20 cellular contexts compared by ENCODE assay signal in genomic region chrX:108267561-108267960, GRCh38.
DNase-seq lines count a peak whose midpoint lies in the region; ATAC-seq, FAIRE-seq and TF ChIP-seq lines count a peak whose summit lies in the region.
"Had no signal": no experiment of that assay in that cellular context is flagged by ENCODE, and none has a peak within 500 bp of the region (broad histone marks: within the 10 kb centered on the region; RNA-seq: fewer than 3 reads in every experiment).

No MANE protein-coding gene starts in this region.

- TF ChIP-seq POLR2A in esophagus muscularis mucosa (IDR thresholded peaks at IDR 0.05; ENCODE audit: low read depth): no peak

- H3K9ac ChIP-seq in adipocyte (ENCODE audit: low read length) (no peak overlapping the region), keratinocyte (ENCODE audit: control insufficient read depth, extremely low read depth, insufficient read depth, low read length) (no peak overlapping the region)

- no peaks in the 10 kb centered on the region for H4K20me1 ChIP-seq in keratinocyte (ENCODE audit: control insufficient read depth, extremely low read depth, insufficient read depth, low read length)

- DNase-seq in EL: peak; percentile 4
- peak; percentile 52 for DNase-seq in adipocyte (ENCODE audit: low read depth)
- DNase-seq in esophagus muscularis mucosa (ENCODE audit: extremely low spot score): no peak
- DNase-seq in keratinocyte (ENCODE audit: low read depth, low spot score): no peak
- DNase-seq in cerebellar cortex (ENCODE audit: low spot score): no peak
- DNase-seq in activated T-helper 1 cell treated with anti-CD3 and anti-CD28 coated beads, Interleukin-12 subunit alpha, Interleukin-12 subunit beta, Interleukin-2, Interleukin-4 antibody, amounts not matched to agents 30 ng/mL and 10 ng/mL and 1 ng/mL, durations not matched to agents 14 hours and 24 hours and 36 hours (ENCODE audit: low spot score): no peak
- DNase-seq: 8988T; ACHN; C1 segment of cervical spinal cord; Calu3; CD4-positive, alpha-beta T cell; DMS 273 treated with DMSO at 0.1 percent for 48 hours; H7; IMR-90 had no signal

- ATAC-seq in HG03469 (IDR thresholded peaks at IDR 0.05; ENCODE audit: unreplicated experiment): no peak
- no peak for ATAC-seq in HG02970 (IDR thresholded peaks at IDR 0.05; ENCODE audit: low FRiP score, unreplicated experiment)
- ATAC-seq: GM23338 had no signal

- WGBS in esophagus muscularis mucosa: 24% methylated on average over 2 of the region's 2 CpGs

- H3K4me1 Mint-ChIP-seq in activated T-helper 1 cell treated with anti-CD3 and anti-CD28 coated beads, Interleukin-12 subunit alpha, Interleukin-12 subunit beta, Interleukin-2, Interleukin-4 antibody, amounts not matched to agents 30 ng/mL and 10 ng/mL and 1 ng/mL, durations not matched to agents 14 hours and 24 hours and 36 hours (ENCODE audit: low read depth): no peaks in the 10 kb centered on the region
- H3K4me1 Mint-ChIP-seq: B cell, GM23338 had no signal

- TF ChIP-seq EP300 in esophagus muscularis mucosa (IDR thresholded peaks at IDR 0.05): no peak

- TF ChIP-seq CTCF in esophagus muscularis mucosa (IDR thresholded peaks at IDR 0.05) (no peak), keratinocyte (optimal IDR thresholded peaks at IDR 0.05 in 1 of 3, IDR thresholded peaks at IDR 0.05 in 1 of 3, conservative IDR thresholded peaks at IDR 0.05 in 1 of 3; ENCODE audit: extremely low read depth in 1 of 3, insufficient read depth in 2 of 3, low read length in 3 of 3) (no peak)

- H3K36me3 ChIP-seq in adipocyte (ENCODE audit: control insufficient read depth, insufficient read depth, low read length, severe bottlenecking): no peaks in the 10 kb centered on the region
- H3K36me3 ChIP-seq in esophagus muscularis mucosa: no peaks in the 10 kb centered on the region
- no peaks in the 10 kb centered on the region for H3K36me3 ChIP-seq in keratinocyte (ENCODE audit: control insufficient read depth in 2 of 2, extremely low read depth in 1 of 2, insufficient read depth in 2 of 2, low read length in 2 of 2)

- no peak overlapping the region for H3K27ac Mint-ChIP-seq in activated T-helper 1 cell treated with anti-CD3 and anti-CD28 coated beads, Interleukin-12 subunit alpha, Interleukin-12 subunit beta, Interleukin-2, Interleukin-4 antibody, amounts not matched to agents 30 ng/mL and 10 ng/mL and 1 ng/mL, durations not matched to agents 14 hours and 24 hours and 36 hours
- H3K27ac Mint-ChIP-seq: B cell; CD4-positive, alpha-beta T cell; GM23338 had no signal

- H3K9me1 ChIP-seq in keratinocyte (ENCODE audit: control insufficient read depth, extremely low read depth, insufficient read depth, low read length): no peaks in the 10 kb centered on the region

- no peaks in the 10 kb centered on the region for H3K79me2 ChIP-seq in keratinocyte (ENCODE audit: control insufficient read depth, insufficient read depth, low read length)

- H3K27me3 ChIP-seq in adipocyte (replicated peaks; ENCODE audit: control insufficient read depth, insufficient read depth, low read length) (peaks cover 17% of the 10 kb centered on the region), esophagus muscularis mucosa (no peaks in the 10 kb centered on the region), keratinocyte (ENCODE audit: control insufficient read depth, extremely low read depth, insufficient read depth, low read length) (no peaks in the 10 kb centered on the region)

- dilution Hi-C loops in keratinocyte (cut with MboI; ENCODE audit: extremely low pct_ligation_motif_present, low sequenced_read_pairs): no loop called here

- H3K4me1 ChIP-seq in adipocyte (ENCODE audit: control insufficient read depth, insufficient read depth, low read length): peaks cover 13% of the 10 kb centered on the region
- peaks cover 0 to 34% (median 14%) of the 10 kb centered on the region in 4 donors for H3K4me1 ChIP-seq in esophagus muscularis mucosa
- peaks cover 38% of the 10 kb centered on the region for H3K4me1 ChIP-seq in keratinocyte (ENCODE audit: control insufficient read depth, extremely low read depth, insufficient read depth, low read length)

- H3K27me3 Mint-ChIP-seq in activated T-helper 1 cell treated with anti-CD3 and anti-CD28 coated beads, Interleukin-12 subunit alpha, Interleukin-12 subunit beta, Interleukin-2, Interleukin-4 antibody, amounts not matched to agents 30 ng/mL and 10 ng/mL and 1 ng/mL, durations not matched to agents 14 hours and 24 hours and 36 hours (ENCODE audit: insufficient read depth): no peaks in the 10 kb centered on the region

- peaks cover 7% of the 10 kb centered on the region for H3K9me3 ChIP-seq in adipocyte (ENCODE audit: control insufficient read depth, low read length)
- H3K9me3 ChIP-seq in esophagus muscularis mucosa: no peaks in the 10 kb centered on the region
- no peaks in the 10 kb centered on the region for H3K9me3 ChIP-seq in keratinocyte (ENCODE audit: control insufficient read depth, low read depth, low read length)

- no peak overlapping the region for H2AFZ ChIP-seq in keratinocyte (ENCODE audit: control insufficient read depth, low read length)
- H2AFZ ChIP-seq: GM23338 had no signal

- no peak for FAIRE-seq in keratinocyte (lab: Jason Lieb, UNC)
- FAIRE-seq: G401.6, GM12891 had no signal

- H3K4me3 Mint-ChIP-seq in activated T-helper 1 cell treated with anti-CD3 and anti-CD28 coated beads, Interleukin-12 subunit alpha, Interleukin-12 subunit beta, Interleukin-2, Interleukin-4 antibody, amounts not matched to agents 30 ng/mL and 10 ng/mL and 1 ng/mL, durations not matched to agents 14 hours and 24 hours and 36 hours: no peak overlapping the region
- H3K4me3 Mint-ChIP-seq: B cell; CD4-positive, alpha-beta T cell; GM23338 had no signal

- H3K9me3 Mint-ChIP-seq in activated T-helper 1 cell treated with anti-CD3 and anti-CD28 coated beads, Interleukin-12 subunit alpha, Interleukin-12 subunit beta, Interleukin-2, Interleukin-4 antibody, amounts not matched to agents 30 ng/mL and 10 ng/mL and 1 ng/mL, durations not matched to agents 14 hours and 24 hours and 36 hours: no peaks in the 10 kb centered on the region
- H3K9me3 Mint-ChIP-seq: CD4-positive, alpha-beta T cell; GM23338 had no signal

- no peak overlapping the region for H3K4me3 ChIP-seq in adipocyte (ENCODE audit: low read length)
- no peak overlapping the region for H3K4me3 ChIP-seq in esophagus muscularis mucosa
- H3K4me3 ChIP-seq in keratinocyte (ENCODE audit: control insufficient read depth in 2 of 3, extremely low read depth in 1 of 3, insufficient read depth in 2 of 3, low read depth in 1 of 3, low read length in 3 of 3): no peak overlapping the region
- H3K4me3 ChIP-seq: GM23338 had no signal

- H3K27ac ChIP-seq in esophagus muscularis mucosa (replicated peaks in 1 of 4): peak overlapping the region in 3 of 4 donors; percentile 57 to 73 (median 67)
- no peak overlapping the region for H3K27ac ChIP-seq in keratinocyte (ENCODE audit: control insufficient read depth, insufficient read depth, low read length)

- no peaks in the 10 kb centered on the region for H3K36me3 Mint-ChIP-seq in activated T-helper 1 cell treated with anti-CD3 and anti-CD28 coated beads, Interleukin-12 subunit alpha, Interleukin-12 subunit beta, Interleukin-2, Interleukin-4 antibody, amounts not matched to agents 30 ng/mL and 10 ng/mL and 1 ng/mL, durations not matched to agents 14 hours and 24 hours and 36 hours (ENCODE audit: low read depth)

- H3K4me2 ChIP-seq in keratinocyte (ENCODE audit: control insufficient read depth, extremely low read depth, insufficient read depth, low read depth, low read length): peak overlapping the region; percentile 13
- H3K4me2 ChIP-seq: GM23338 had no signal

- intact Hi-C loops in esophagus muscularis mucosa (cut with DNase I): no loop called here
- intact Hi-C loops in activated T-helper 1 cell treated with anti-CD3 and anti-CD28 coated beads, Interleukin-12 subunit alpha, Interleukin-12 subunit beta, Interleukin-2, Interleukin-4 antibody, amounts not matched to agents 30 ng/mL and 10 ng/mL and 1 ng/mL, durations not matched to agents 14 hours and 24 hours and 36 hours (cut with micrococcal nuclease): no loop called here

Comparison
In these comparisons a context has a peak if more than half of its experiments do, and no peak if none do; other contexts are left out.
1. DNase-seq: peak in EL (single experiment) and adipocyte (single experiment); none in esophagus muscularis mucosa (single experiment), keratinocyte (single experiment), cerebellar cortex (single experiment) and activated T-helper 1 cell treated with anti-CD3 and anti-CD28 coated beads, Interleukin-12 subunit alpha, Interleukin-12 subunit beta, Interleukin-2, Interleukin-4 antibody, amounts not matched to agents 30 ng/mL and 10 ng/mL and 1 ng/mL, durations not matched to agents 14 hours and 24 hours and 36 hours (single experiment).